Comparison of ENCODE assay signal across 10 cellular contexts in genomic region chr20:237479-237878, GRCh38. TPM values are rescaled to one million over a fixed set of nuclear protein-coding genes. Genes with fewer than 3 reads are reported as not detected.
A peak's percentile ranks its signal among the peaks of the same experiment; 100 is the strongest.
DNase-seq lines count a peak whose midpoint lies in the region; ATAC-seq, FAIRE-seq and TF ChIP-seq lines count a peak whose summit lies in the region.
"Had no signal": no experiment of that assay in that cellular context is flagged by ENCODE, and none has a peak within 500 bp of the region (broad histone marks: within the 10 kb centered on the region; RNA-seq: fewer than 3 reads in every experiment).

No MANE protein-coding gene starts in this region.

- H3K9ac ChIP-seq in smooth muscle cell (ENCODE audit: low read depth) = no peak overlapping the region

- H3K4me1 ChIP-seq in smooth muscle cell (ENCODE audit: low read depth) (no peaks in the 10 kb centered on the region), psoas muscle (no peaks in the 10 kb centered on the region)

- H3K9me3 Mint-ChIP-seq in activated naive CD8-positive, alpha-beta T cell treated with anti-CD3 and anti-CD28 coated beads, Interleukin-2, amount 50 U/mL, for 24 hours = no peaks in the 10 kb centered on the region

- peak; percentile 49 for FAIRE-seq in GM19239 (lab: Jason Lieb, UNC)

- ATAC-seq in activated naive CD8-positive, alpha-beta T cell treated with anti-CD3 and anti-CD28 coated beads, Interleukin-2, amount 50 U/mL, for 24 hours = peak; percentile 85
- ATAC-seq in HG03442 (IDR thresholded peaks at IDR 0.05; ENCODE audit: unreplicated experiment) = no peak
- ATAC-seq in psoas muscle = no peak

- H3K9me3 ChIP-seq in smooth muscle cell (replicated peaks; ENCODE audit: low read depth) (no peaks in the 10 kb centered on the region), psoas muscle (no peaks in the 10 kb centered on the region)

- peaks cover 22% of the 10 kb centered on the region for H3K4me1 Mint-ChIP-seq in activated naive CD8-positive, alpha-beta T cell treated with anti-CD3 and anti-CD28 coated beads, Interleukin-2, amount 50 U/mL, for 24 hours

- H3K36me3 ChIP-seq in smooth muscle cell (ENCODE audit: low read depth) = no peaks in the 10 kb centered on the region
- no peaks in the 10 kb centered on the region for H3K36me3 ChIP-seq in psoas muscle (ENCODE audit: insufficient read depth in 1 of 2, low read depth in 1 of 2)
- H3K36me3 ChIP-seq: brain microvascular endothelial cell had no signal

- H3K27ac Mint-ChIP-seq in activated naive CD8-positive, alpha-beta T cell treated with anti-CD3 and anti-CD28 coated beads, Interleukin-2, amount 50 U/mL, for 24 hours = peak overlapping the region; percentile 37

- no peak overlapping the region for H3K4me2 ChIP-seq in smooth muscle cell

- H3K27ac ChIP-seq in smooth muscle cell (ENCODE audit: low read depth) (no peak overlapping the region), psoas muscle (no peak overlapping the region)
- H3K27ac ChIP-seq: brain microvascular endothelial cell had no signal

- H3K4me3 ChIP-seq in NB4 (ENCODE audit: low read depth, low read length) (peak overlapping the region; percentile 22), smooth muscle cell (no peak overlapping the region), psoas muscle (no peak overlapping the region)
- H3K4me3 ChIP-seq: skin epidermis had no signal

- intact Hi-C loops in psoas muscle (cut with DNase I) = no loop called here

- DNase-seq in GM19239 (ENCODE audit: insufficient read length, low spot score) = no peak
- peak; percentile 87 for DNase-seq in NB4 (ENCODE audit: low read depth)
- peak; percentile 17 for DNase-seq in activated naive CD8-positive, alpha-beta T cell treated with anti-CD3 and anti-CD28 coated beads, Interleukin-2, amount 50 U/mL, for 24 hours
- DNase-seq in stimulated activated CD4-positive, alpha-beta T cell treated with anti-CD3 and anti-CD28 coated beads, Interleukin-4, amount 100 ng/mL, for 4 hours = peak; percentile 10 to 47
- DNase-seq in smooth muscle cell (lab: John Stamatoyannopoulos, UW; ENCODE audit: unreplicated experiment) = no peak
- DNase-seq in psoas muscle = no peak
- no peak for DNase-seq in NCI-H2029 treated with DMSO at 0.1 percent for 48 hours (lab: John Stamatoyannopoulos, UW)
- DNase-seq: brain microvascular endothelial cell had no signal

- no peaks in the 10 kb centered on the region for H3K27me3 Mint-ChIP-seq in activated naive CD8-positive, alpha-beta T cell treated with anti-CD3 and anti-CD28 coated beads, Interleukin-2, amount 50 U/mL, for 24 hours

- WGBS in smooth muscle cell (ENCODE audit: low lambda C conversion rate) = 51% methylated on average over 4 of the region's 4 CpGs
- WGBS in psoas muscle, 3 donors = 59 to 70% (median 62%) methylated on average over 4 of the region's 4 CpGs

- TF ChIP-seq POLR2A in NB4 (IDR thresholded peaks at IDR 0.05; ENCODE audit: extremely low read depth, insufficient read length) = no peak

- no peak for TF ChIP-seq CTCF in NB4 (IDR thresholded peaks at IDR 0.05; ENCODE audit: low read depth, low read length)
- no peak for TF ChIP-seq CTCF in smooth muscle cell (IDR thresholded peaks at IDR 0.05; ENCODE audit: borderline replicate concordance, insufficient read depth, poor library complexity, severe bottlenecking)
- TF ChIP-seq CTCF in psoas muscle (IDR thresholded peaks at IDR 0.05) = no peak

- H3K27me3 ChIP-seq in smooth muscle cell (ENCODE audit: low read depth) = peaks cover 6% of the 10 kb centered on the region
- H3K27me3 ChIP-seq in psoas muscle (ENCODE audit: insufficient read depth in 3 of 3, low read length in 2 of 3) = peaks cover 0 to 4% (median 3%) of the 10 kb centered on the region in 3 donors
- H3K27me3 ChIP-seq: brain microvascular endothelial cell had no signal

- peak overlapping the region; percentile 57 for H3K4me3 Mint-ChIP-seq in activated naive CD8-positive, alpha-beta T cell treated with anti-CD3 and anti-CD28 coated beads, Interleukin-2, amount 50 U/mL, for 24 hours

- H3F3A ChIP-seq in smooth muscle cell (ENCODE audit: low read depth) = no peaks in the 10 kb centered on the region

- H2AFZ ChIP-seq in smooth muscle cell (ENCODE audit: low read depth) = no peak overlapping the region

- H3K79me2 ChIP-seq in smooth muscle cell (ENCODE audit: low read depth) = no peaks in the 10 kb centered on the region

- H4K20me1 ChIP-seq in smooth muscle cell (ENCODE audit: low read depth) = no peaks in the 10 kb centered on the region

- no peaks in the 10 kb centered on the region for H3K36me3 Mint-ChIP-seq in activated naive CD8-positive, alpha-beta T cell treated with anti-CD3 and anti-CD28 coated beads, Interleukin-2, amount 50 U/mL, for 24 hours (ENCODE audit: low read depth)

RNA-seq across cellular contexts. Expression of gene DEFB129, which starts 10.4 kb away (rescaled TPM):
- total RNA-seq in smooth muscle cell (not detected in 2 replicates), psoas muscle (not detected)
- polyA plus RNA-seq in smooth muscle cell (not detected in 2 replicates), psoas muscle (not detected)

RNA-seq across cellular contexts. Expression of gene DEFB132, which starts 20.0 kb away (rescaled TPM):
- total RNA-seq in smooth muscle cell (not detected in 2 replicates), psoas muscle (not detected)
- polyA plus RNA-seq in smooth muscle cell (not detected in 2 replicates), psoas muscle (not detected)

RNA-seq across cellular contexts. Expression of gene DEFB128, which starts 48.0 kb away (rescaled TPM):
- not detected in 2 replicates for total RNA-seq in smooth muscle cell
- not detected in 2 replicates for polyA plus RNA-seq in smooth muscle cell
- total RNA-seq in psoas muscle = not detected
- polyA plus RNA-seq in psoas muscle = not detected

RNA-seq across cellular contexts. Expression of gene C20orf96, which starts 53.1 kb away (rescaled TPM):
- total RNA-seq in smooth muscle cell = 2.8 and 9.2 TPM in 2 replicates
- polyA plus RNA-seq in smooth muscle cell = 11.2 and 11.7 TPM in 2 replicates
- total RNA-seq in psoas muscle = 1 to 10 TPM; 1.0 to 2.1 (median 1.5) TPM
- 1 to 10 TPM; 1.3 to 2.1 (median 1.9) TPM for polyA plus RNA-seq in psoas muscle

RNA-seq across cellular contexts. Expression of gene ZCCHC3, which starts 59.9 kb away (rescaled TPM):
- 25.9 and 27.7 TPM in 2 replicates for total RNA-seq in smooth muscle cell
- 26.2 and 32.4 TPM in 2 replicates for polyA plus RNA-seq in smooth muscle cell
- total RNA-seq in psoas muscle = 10 to 100 TPM in 1 of 4 donors, 1 to 10 TPM in 3; 9.3 to 10.2 (median 9.5) TPM
- 1 to 10 TPM; 6.8 to 8.4 (median 7.9) TPM for polyA plus RNA-seq in psoas muscle

Comparison
In these comparisons a context has a peak if more than half of its experiments do, and no peak if none do; other contexts are left out.
1. DNase-seq: peak in NB4 (single experiment), activated naive CD8-positive, alpha-beta T cell treated with anti-CD3 and anti-CD28 coated beads, Interleukin-2, amount 50 U/mL, for 24 hours (single experiment) and stimulated activated CD4-positive, alpha-beta T cell treated with anti-CD3 and anti-CD28 coated beads, Interleukin-4, amount 100 ng/mL, for 4 hours (2 of 2); none in GM19239 (single experiment), smooth muscle cell (single experiment), psoas muscle (0 of 2) and NCI-H2029 treated with DMSO at 0.1 percent for 48 hours (single experiment).